8 cellular contexts compared by ENCODE assay signal in genomic region chr1:214280386-214281029, GRCh38.
DNase-seq lines count a peak whose midpoint lies in the region; ATAC-seq and TF ChIP-seq lines count a peak whose summit lies in the region.

No MANE protein-coding gene starts in this region.

- H3K36me3 ChIP-seq in brain microvascular endothelial cell (replicated peaks), result no peaks in the 10 kb centered on the region

- H3K27ac ChIP-seq in brain microvascular endothelial cell, result peak overlapping the region; percentile 21
- peak overlapping the region; percentile 67 to 97 (median 93) for H3K27ac ChIP-seq in skin epidermis

- in situ Hi-C loops in brain microvascular endothelial cell (cut with HindIII; ENCODE audit: low pct_ligation_motif_present, low sequenced_read_pairs), result no loop called here

- TF ChIP-seq CTCF in brain microvascular endothelial cell (IDR thresholded peaks at IDR 0.05; ENCODE audit: low read depth, low read length, missing control alignments), result peak; percentile 43

- H3K4me3 ChIP-seq in brain microvascular endothelial cell (ENCODE audit: low read depth, low read length) (peak overlapping the region; percentile 80), skin epidermis (peak overlapping the region; percentile 58 to 93 (median 77))

- H3K27me3 ChIP-seq in brain microvascular endothelial cell (replicated peaks), result no peaks in the 10 kb centered on the region

- ATAC-seq in GM19397 (IDR thresholded peaks at IDR 0.05; ENCODE audit: unreplicated experiment), result peak; percentile 5
- peak; percentile 18 for ATAC-seq in HG03432 (IDR thresholded peaks at IDR 0.05; ENCODE audit: unreplicated experiment)

- DNase-seq in DMS53 treated with DMSO at 0.1 percent for 48 hours (lab: John Stamatoyannopoulos, UW; ENCODE audit: unreplicated experiment) (peak; percentile 65), OCI-M1 (lab: John Stamatoyannopoulos, UW) (peak; percentile 71), brain microvascular endothelial cell (no peak), islet precursor cell (peak; percentile 85), NCI-H187 treated with DMSO at 0.1 percent for 48 hours (lab: John Stamatoyannopoulos, UW) (no peak)

Comparison
In these comparisons a context has a peak if more than half of its experiments do, and no peak if none do; other contexts are left out.
1. DNase-seq: peak in DMS53 treated with DMSO at 0.1 percent for 48 hours (single experiment), OCI-M1 (single experiment) and islet precursor cell (single experiment); none in brain microvascular endothelial cell (single experiment) and NCI-H187 treated with DMSO at 0.1 percent for 48 hours (single experiment).